Comparison of ENCODE assay signal across 9 cellular contexts in genomic region chr11:44305149-44305642, GRCh38. TPM values are rescaled to one million over a fixed set of nuclear protein-coding genes. Genes with fewer than 3 reads are reported as not detected.
A peak's percentile ranks its signal among the peaks of the same experiment; 100 is the strongest.
DNase-seq lines count a peak whose midpoint lies in the region; ATAC-seq and TF ChIP-seq lines count a peak whose summit lies in the region.
"Had no signal": no experiment of that assay in that cellular context is flagged by ENCODE, and none has a peak within 500 bp of the region (broad histone marks: within the 10 kb centered on the region; RNA-seq: fewer than 3 reads in every experiment).

No MANE protein-coding gene starts in this region.

- no peaks in the 10 kb centered on the region; the same call in 1 of the 2 replicates for H3K4me1 ChIP-seq in HAP-1

- peaks cover 81% of the 10 kb centered on the region for H3K27me3 Mint-ChIP-seq in activated CD8-positive, alpha-beta T cell treated with anti-CD3 and anti-CD28 coated beads for 36 hours
- peaks cover 22 to 38% (median 25%) of the 10 kb centered on the region in 3 donors for H3K27me3 Mint-ChIP-seq in immature natural killer cell (ENCODE audit: low read depth in 3 of 3)
- peaks cover 92 to 97% of the 10 kb centered on the region in 2 donors for H3K27me3 Mint-ChIP-seq in stimulated activated naive B cell treated with anti-CD40 and anti-IgM and Interleukin-4, amounts not matched to agents 10 μg/mL and 1 μg/mL and 100 μg/mL, for 72 hours

- H3K4me3 ChIP-seq in HAP-1: peak overlapping the region; percentile 28

- in situ Hi-C loops in HAP-1 (cut with MboI; ENCODE audit: low sequenced_read_pairs): no loop called here

- H3K4me1 Mint-ChIP-seq in activated CD8-positive, alpha-beta T cell treated with anti-CD3 and anti-CD28 coated beads for 36 hours (ENCODE audit: low read depth): peaks cover 24% of the 10 kb centered on the region
- peaks cover 16 to 28% of the 10 kb centered on the region in 2 donors for H3K4me1 Mint-ChIP-seq in immature natural killer cell
- H3K4me1 Mint-ChIP-seq in stimulated activated naive B cell treated with anti-CD40 and anti-IgM and Interleukin-4, amounts not matched to agents 10 μg/mL and 1 μg/mL and 100 μg/mL, for 72 hours: peaks cover 36 to 46% of the 10 kb centered on the region in 2 donors

- CTCF ChIA-PET in activated CD8-positive, alpha-beta T cell treated with anti-CD3 and anti-CD28 coated beads for 36 hours (lab: Charles Lee): no interaction called here

- H3K36me3 Mint-ChIP-seq in activated CD8-positive, alpha-beta T cell treated with anti-CD3 and anti-CD28 coated beads for 36 hours (ENCODE audit: low read depth): no peaks in the 10 kb centered on the region
- no peaks in the 10 kb centered on the region for H3K36me3 Mint-ChIP-seq in immature natural killer cell
- peaks cover 0 to 4% of the 10 kb centered on the region in 2 donors for H3K36me3 Mint-ChIP-seq in stimulated activated naive B cell treated with anti-CD40 and anti-IgM and Interleukin-4, amounts not matched to agents 10 μg/mL and 1 μg/mL and 100 μg/mL, for 72 hours

- H3K9me3 ChIP-seq in HAP-1: no peaks in the 10 kb centered on the region

- H3K36me3 ChIP-seq in HAP-1 (replicated peaks): no peaks in the 10 kb centered on the region

- intact Hi-C loops in activated CD8-positive, alpha-beta T cell treated with anti-CD3 and anti-CD28 coated beads for 36 hours (cut with micrococcal nuclease): no loop called here

- TF ChIP-seq CTCF in activated CD8-positive, alpha-beta T cell treated with anti-CD3 and anti-CD28 coated beads for 36 hours (IDR thresholded peaks at IDR 0.05): no peak

- H3K27ac Mint-ChIP-seq in activated CD8-positive, alpha-beta T cell treated with anti-CD3 and anti-CD28 coated beads for 36 hours: no peak overlapping the region
- H3K27ac Mint-ChIP-seq in immature natural killer cell: peak overlapping the region in 1 of 6 donors; percentile 14
- H3K27ac Mint-ChIP-seq in stimulated activated naive B cell treated with anti-CD40 and anti-IgM and Interleukin-4, amounts not matched to agents 10 μg/mL and 1 μg/mL and 100 μg/mL, for 72 hours: peak overlapping the region; percentile 88

- DNase-seq in HAP-1 (ENCODE audit: low spot score in 2 of 2): no peak
- DNase-seq in activated CD8-positive, alpha-beta T cell treated with anti-CD3 and anti-CD28 coated beads for 36 hours: no peak
- DNase-seq in immature natural killer cell: no peak
- no peak for DNase-seq in stimulated activated naive B cell treated with anti-CD40 and anti-IgM and Interleukin-4, amounts not matched to agents 10 μg/mL and 1 μg/mL and 100 μg/mL, for 72 hours
- DNase-seq in putamen (ENCODE audit: low spot score): no peak
- no peak for DNase-seq in activated effector memory CD4-positive, alpha-beta T cell treated with Interleukin-2 at 50 U/mL for 16 hours
- DNase-seq: kidney glomerular epithelial cell; NK-92 treated with Interleukin-12 subunit alpha and Interleukin-12 subunit beta, amount 100 ng/mL, for 24 hours had no signal

- ATAC-seq in activated CD8-positive, alpha-beta T cell treated with anti-CD3 and anti-CD28 coated beads for 36 hours: no peak
- ATAC-seq in stimulated activated naive B cell treated with anti-CD40 and anti-IgM and Interleukin-4, amounts not matched to agents 10 μg/mL and 1 μg/mL and 100 μg/mL, for 72 hours (replicated peaks): no peak
- ATAC-seq in HG02763 (IDR thresholded peaks at IDR 0.05; ENCODE audit: unreplicated experiment): no peak

- POLR2A ChIA-PET in activated CD8-positive, alpha-beta T cell treated with anti-CD3 and anti-CD28 coated beads for 36 hours (lab: Charles Lee): interaction anchor here (1.0 kb wide), 1 partner anchor 11 kb away, joined by 4 read pairs; no protein-coding TSS in a partner anchor

- peak overlapping the region; percentile 70 for H3K4me3 Mint-ChIP-seq in activated CD8-positive, alpha-beta T cell treated with anti-CD3 and anti-CD28 coated beads for 36 hours
- peak overlapping the region; percentile 74 to 85 (median 83) for H3K4me3 Mint-ChIP-seq in immature natural killer cell
- peak overlapping the region; percentile 87 to 89 for H3K4me3 Mint-ChIP-seq in stimulated activated naive B cell treated with anti-CD40 and anti-IgM and Interleukin-4, amounts not matched to agents 10 μg/mL and 1 μg/mL and 100 μg/mL, for 72 hours

- peaks cover 39% of the 10 kb centered on the region for H3K27me3 ChIP-seq in HAP-1 (ENCODE audit: low read depth)

- H3K9me3 Mint-ChIP-seq in activated CD8-positive, alpha-beta T cell treated with anti-CD3 and anti-CD28 coated beads for 36 hours: no peaks in the 10 kb centered on the region
- H3K9me3 Mint-ChIP-seq in immature natural killer cell: peaks cover 0 to 2% (median 0%) of the 10 kb centered on the region in 6 donors
- H3K9me3 Mint-ChIP-seq in stimulated activated naive B cell treated with anti-CD40 and anti-IgM and Interleukin-4, amounts not matched to agents 10 μg/mL and 1 μg/mL and 100 μg/mL, for 72 hours: no peaks in the 10 kb centered on the region

RNA-seq across cellular contexts. Expression of gene ALX4, which starts 4.7 kb away (rescaled TPM):
- total RNA-seq in activated CD8-positive, alpha-beta T cell treated with anti-CD3 and anti-CD28 coated beads for 36 hours: not detected
- polyA plus RNA-seq in immature natural killer cell: not detected
